12 cellular contexts compared by ENCODE assay signal in genomic region chr1:204450461-204451257, GRCh38. TPM values are rescaled to one million over a fixed set of nuclear protein-coding genes. Genes with fewer than 3 reads are reported as not detected.
DNase-seq lines count a peak whose midpoint lies in the region; TF ChIP-seq lines count a peak whose summit lies in the region.
"Had no signal": no experiment of that assay in that cellular context is flagged by ENCODE, and none has a peak within 500 bp of the region (broad histone marks: within the 10 kb centered on the region; RNA-seq: fewer than 3 reads in every experiment).

No MANE protein-coding gene starts in this region.

- no peaks in the 10 kb centered on the region for H3K9me3 Mint-ChIP-seq in activated CD4-positive, alpha-beta T cell treated with anti-CD3 and anti-CD28 coated beads, Interleukin-2, amount 10 ng/mL, durations not matched to agents 7 days and 5 days

- no peak overlapping the region for H4K8ac ChIP-seq in mesendoderm (ENCODE audit: low read depth, low read length)

- no peaks in the 10 kb centered on the region for H3K27me3 Mint-ChIP-seq in activated CD4-positive, alpha-beta T cell treated with anti-CD3 and anti-CD28 coated beads, Interleukin-2, amount 10 ng/mL, durations not matched to agents 7 days and 5 days

- peak overlapping the region; percentile 39 for H3K56ac ChIP-seq in mesendoderm (ENCODE audit: low read length)

- H3K9me3 ChIP-seq in transverse colon = no peaks in the 10 kb centered on the region

- H3K79me1 ChIP-seq in mesendoderm (ENCODE audit: low read length) = no peaks in the 10 kb centered on the region

- no peaks in the 10 kb centered on the region for H3K79me2 ChIP-seq in mesendoderm (ENCODE audit: control insufficient read depth, insufficient read depth, low read length)
- H3K79me2 ChIP-seq: parathyroid adenoma had no signal

- no peak overlapping the region for H3K18ac ChIP-seq in mesendoderm (ENCODE audit: low read length)

- H3K4me2 ChIP-seq in mesendoderm (ENCODE audit: low read length) = no peak overlapping the region

- peaks cover 49% of the 10 kb centered on the region for H3K4me1 Mint-ChIP-seq in activated CD4-positive, alpha-beta T cell treated with anti-CD3 and anti-CD28 coated beads, Interleukin-2, amount 10 ng/mL, durations not matched to agents 7 days and 5 days

- H3K9ac ChIP-seq in mesendoderm (ENCODE audit: low read length) = no peak overlapping the region
- H3K9ac ChIP-seq: parathyroid adenoma had no signal

- H4K5ac ChIP-seq in mesendoderm (ENCODE audit: low read length) = no peak overlapping the region

- WGBS in mesendoderm (ENCODE audit: extremely low coverage, insufficient coverage, low lambda C conversion rate) = no CpG with 5 or more reads among the region's 8 CpGs
- 13 to 41% methylated on average over 1 to 5 of the region's 8 CpGs for WGBS in transverse colon (ENCODE audit: low coverage in 1 of 2), 2 donors

- peak; percentile 86 for TF ChIP-seq POLR2A in transverse colon (IDR thresholded peaks at IDR 0.05)

- no peak overlapping the region for H2BK15ac ChIP-seq in mesendoderm (replicated peaks; ENCODE audit: low read depth)

- H3K4me1 ChIP-seq in mesendoderm (ENCODE audit: control insufficient read depth, low read depth, low read length) = peaks cover 15% of the 10 kb centered on the region
- peaks cover 43 to 82% (median 50%) of the 10 kb centered on the region in 4 donors for H3K4me1 ChIP-seq in transverse colon
- H3K4me1 ChIP-seq: parathyroid adenoma had no signal

- CTCF ChIA-PET in activated CD4-positive, alpha-beta T cell treated with anti-CD3 and anti-CD28 coated beads, Interleukin-2, amount 10 ng/mL, durations not matched to agents 7 days and 5 days (lab: Charles Lee) = interaction anchor here (0.6 to 8.1 kb wide), 9 partner anchors 9 to 56 kb away, joined by 3 to 102 read pairs (median 4); partner anchors contain the start of gene PIK3C2B

- no peak overlapping the region for H3K4ac ChIP-seq in mesendoderm (ENCODE audit: low read depth, low read length)

- H3K36me3 ChIP-seq in mesendoderm (ENCODE audit: control insufficient read depth, insufficient read depth, low read length) (no peaks in the 10 kb centered on the region), transverse colon (peaks cover 0 to 4% (median 1%) of the 10 kb centered on the region in 4 donors)

- in situ Hi-C loops in transverse colon (cut with MboI; ENCODE audit: low pct_ligation_motif_present in 1 of 4, low pct_unique_long_range_greater_than_20kb in 1 of 4, low sequenced_read_pairs in 3 of 4) = no loop called here

- peak; percentile 79 for TF ChIP-seq EP300 in transverse colon (IDR thresholded peaks at IDR 0.05; ENCODE audit: low read depth)

- DNase-seq in activated CD4-positive, alpha-beta T cell treated with anti-CD3 and anti-CD28 coated beads, Interleukin-2, amount 10 ng/mL, durations not matched to agents 7 days and 5 days = no peak
- DNase-seq in activated CD4-positive, alpha-beta T cell treated with anti-CD3 and anti-CD28 coated beads, Interleukin-2, amount 50 U/mL, for 1 hour = no peak
- DNase-seq in dorsolateral prefrontal cortex = no peak
- DNase-seq in mesendoderm = peak; percentile 79
- DNase-seq in transverse colon = peak; percentile 92
- DNase-seq in DMS114 treated with DMSO at 0.1 percent for 48 hours (lab: John Stamatoyannopoulos, UW; ENCODE audit: unreplicated experiment) = no peak
- no peak for DNase-seq in EL
- DNase-seq in amygdala (lab: John Stamatoyannopoulos, UW) = no peak
- DNase-seq: ACHN; activated naive CD4-positive, alpha-beta T cell; NCI-H1694 had no signal

- POLR2A ChIA-PET in activated CD4-positive, alpha-beta T cell treated with anti-CD3 and anti-CD28 coated beads, Interleukin-2, amount 10 ng/mL, durations not matched to agents 7 days and 5 days (lab: Charles Lee) = no interaction called here

- peak overlapping the region in 50 of 59 donors; percentile 3 to 99 (median 60) for H3K27ac ChIP-seq in dorsolateral prefrontal cortex
- peak overlapping the region; percentile 11 for H3K27ac ChIP-seq in mesendoderm (ENCODE audit: low read depth, low read length)
- peak overlapping the region; percentile 88 to 97 (median 90) for H3K27ac ChIP-seq in transverse colon
- H3K27ac ChIP-seq: parathyroid adenoma had no signal

- H2BK5ac ChIP-seq in mesendoderm (ENCODE audit: low read length) = no peak overlapping the region

- H3K4me3 ChIP-seq in dorsolateral prefrontal cortex (no peak overlapping the region), mesendoderm (ENCODE audit: low read length) (no peak overlapping the region), transverse colon (peak overlapping the region in 1 of 4 donors; percentile 2)

- H3K36me3 Mint-ChIP-seq in activated CD4-positive, alpha-beta T cell treated with anti-CD3 and anti-CD28 coated beads, Interleukin-2, amount 10 ng/mL, durations not matched to agents 7 days and 5 days (ENCODE audit: low read depth) = peaks cover 29% of the 10 kb centered on the region

- H3K23ac ChIP-seq in mesendoderm (ENCODE audit: low read length) = peak overlapping the region; percentile 73

- H3K27me3 ChIP-seq in dorsolateral prefrontal cortex (no peaks in the 10 kb centered on the region), mesendoderm (ENCODE audit: insufficient read depth, low read length, poor library complexity) (no peaks in the 10 kb centered on the region), transverse colon (no peaks in the 10 kb centered on the region)

- H2AK5ac ChIP-seq in mesendoderm (ENCODE audit: low read length) = no peak overlapping the region

- intact Hi-C loops in dorsolateral prefrontal cortex (cut with DNase I) (no loop called here), transverse colon (cut with DNase I; ENCODE audit: low total_unique reads) (no loop called here)

- H3K27ac Mint-ChIP-seq in activated CD4-positive, alpha-beta T cell treated with anti-CD3 and anti-CD28 coated beads, Interleukin-2, amount 10 ng/mL, durations not matched to agents 7 days and 5 days = peak overlapping the region; percentile 60

- no peak overlapping the region for H3K4me3 Mint-ChIP-seq in activated CD4-positive, alpha-beta T cell treated with anti-CD3 and anti-CD28 coated beads, Interleukin-2, amount 10 ng/mL, durations not matched to agents 7 days and 5 days

- no peak overlapping the region for H2BK120ac ChIP-seq in mesendoderm (ENCODE audit: low read depth, low read length)

- no peak for TF ChIP-seq CTCF in dorsolateral prefrontal cortex (IDR thresholded peaks at IDR 0.05 in 54 of 56, conservative IDR thresholded peaks at IDR 0.05 in 2 of 56; ENCODE audit: low read depth in 1 of 56, partially characterized antibody in 56 of 56)
- TF ChIP-seq CTCF in transverse colon (IDR thresholded peaks at IDR 0.05) = peak in 2 of 5 experiments; percentile 40 to 51

RNA-seq across cellular contexts. Expression of gene PPP1R15B, which starts 39.0 kb away (rescaled TPM):
- 10 to 100 TPM; 62.5 to 70.6 TPM for total RNA-seq in activated CD4-positive, alpha-beta T cell treated with anti-CD3 and anti-CD28 coated beads, Interleukin-2, amount 10 ng/mL, durations not matched to agents 7 days and 5 days
- total RNA-seq in dorsolateral prefrontal cortex = 10 to 100 TPM; 26.2 to 55.9 (median 35.6) TPM
- 26.9 TPM for polyA plus RNA-seq in mesendoderm (2013, experiment 1 of 2)
- 25.4 TPM for polyA plus RNA-seq in mesendoderm (2013, experiment 2 of 2)
- 10 to 100 TPM; 30.8 to 74.2 (median 54.5) TPM for total RNA-seq in transverse colon

RNA-seq across cellular contexts. Expression of gene PIK3C2B, which starts 43.9 kb away (rescaled TPM):
- 10 to 100 TPM; 27.4 to 28.9 TPM for total RNA-seq in activated CD4-positive, alpha-beta T cell treated with anti-CD3 and anti-CD28 coated beads, Interleukin-2, amount 10 ng/mL, durations not matched to agents 7 days and 5 days
- total RNA-seq in dorsolateral prefrontal cortex (100 to 1,000 TPM in 8 of 120 experiments, 10 to 100 TPM in 112; 38.4 to 188 (median 62.6) TPM), transverse colon (100 to 1,000 TPM in 2 of 4 donors, 10 to 100 TPM in 2; 61.9 to 181 (median 88.8) TPM)
- 6.1 TPM for polyA plus RNA-seq in mesendoderm (2013, experiment 1 of 2)
- 6.1 TPM for polyA plus RNA-seq in mesendoderm (2013, experiment 2 of 2)

Comparison
In these comparisons a context has a peak if more than half of its experiments do, and no peak if none do; other contexts are left out.
1. DNase-seq: peak in mesendoderm (single experiment) and transverse colon (single experiment); none in activated CD4-positive, alpha-beta T cell treated with anti-CD3 and anti-CD28 coated beads, Interleukin-2, amount 10 ng/mL, durations not matched to agents 7 days and 5 days (single experiment), activated CD4-positive, alpha-beta T cell treated with anti-CD3 and anti-CD28 coated beads, Interleukin-2, amount 50 U/mL, for 1 hour (single experiment), dorsolateral prefrontal cortex (0 of 10), DMS114 treated with DMSO at 0.1 percent for 48 hours (single experiment), EL (single experiment) and amygdala (0 of 56).
2. H3K27ac ChIP-seq: peak in every context shown above with its lines; median percentile 90 in transverse colon; 60 in dorsolateral prefrontal cortex; 11 in mesendoderm.